1 cellular context compared by ENCODE assay signal in genomic region chr11:2899080-2899783, GRCh38.
TF ChIP-seq lines count a peak whose summit lies in the region.

No MANE protein-coding gene starts in this region.

TF ChIP-seq in SK-N-SH, 30 proteins besides CTCF, POLR2A, EP300 and RAD21:
- TF ChIP-seq REST (IDR thresholded peaks at IDR 0.05; ENCODE audit: low read depth, low read length) (no peak), TCF12 (IDR thresholded peaks at IDR 0.05) (no peak), USF2 (IDR thresholded peaks at IDR 0.05; ENCODE audit: borderline replicate concordance, low read depth, low read length) (no peak), YY1 (IDR thresholded peaks at IDR 0.05; ENCODE audit: low read depth) (no peak), ZBTB33 (IDR thresholded peaks at IDR 0.05; ENCODE audit: borderline replicate concordance, low read depth) (no peak), NFIC (IDR thresholded peaks at IDR 0.05; ENCODE audit: borderline replicate concordance) (no peak), MAX (IDR thresholded peaks at IDR 0.05; ENCODE audit: low read depth) (no peak), USF1 (IDR thresholded peaks at IDR 0.05; ENCODE audit: borderline replicate concordance, low read depth) (no peak), RXRA (IDR thresholded peaks at IDR 0.05; ENCODE audit: borderline replicate concordance, low read depth) (no peak), TAF1 (IDR thresholded peaks at IDR 0.05; ENCODE audit: borderline replicate concordance, low read depth, low read length) (no peak)
